Comparison of ENCODE assay signal across 29 cellular contexts in genomic region chr2:237030382-237030781, GRCh38. TPM values are rescaled to one million over a fixed set of nuclear protein-coding genes. Genes with fewer than 3 reads are reported as not detected.
DNase-seq lines count a peak whose midpoint lies in the region; ATAC-seq and TF ChIP-seq lines count a peak whose summit lies in the region.
"Had no signal": no experiment of that assay in that cellular context is flagged by ENCODE, and none has a peak within 500 bp of the region (broad histone marks: within the 10 kb centered on the region; RNA-seq: fewer than 3 reads in every experiment).

No MANE protein-coding gene starts in this region.

- H4K20me1 ChIP-seq in osteoblast (ENCODE audit: insufficient read depth, low read length) = no peaks in the 10 kb centered on the region
- H4K20me1 ChIP-seq: BLaER1; BLaER1 treated with 17β-estradiol and CSF1 and Interleukin-3, amounts not matched to agents 10 nM and 100 nM had no signal

- H2AK5ac ChIP-seq in mesenchymal stem cell (ENCODE audit: low read length, severe bottlenecking) (no peak overlapping the region), trophoblast cell (ENCODE audit: low read length) (peak overlapping the region; percentile 3)

- no peak overlapping the region for H3K18ac ChIP-seq in mesenchymal stem cell (ENCODE audit: low read depth in 1 of 2, low read length in 2 of 2)
- H3K18ac ChIP-seq in trophoblast cell (ENCODE audit: low read length) = no peak overlapping the region

- no peak overlapping the region for H2BK120ac ChIP-seq in mesenchymal stem cell (ENCODE audit: low read depth, low read length)
- H2BK120ac ChIP-seq in trophoblast cell (ENCODE audit: insufficient read depth, low read length, poor library complexity) = no peak overlapping the region

- H3K36me3 ChIP-seq in mesenchymal stem cell (ENCODE audit: control insufficient read depth in 1 of 2, insufficient read depth in 2 of 2, low read depth in 1 of 2, low read length in 2 of 2) = no peaks in the 10 kb centered on the region
- no peaks in the 10 kb centered on the region for H3K36me3 ChIP-seq in trophoblast cell (ENCODE audit: control insufficient read depth in 1 of 2, insufficient read depth in 2 of 2, low read length in 2 of 2)
- H3K36me3 ChIP-seq in osteoblast (ENCODE audit: insufficient read depth, low read length) = no peaks in the 10 kb centered on the region
- H3K36me3 ChIP-seq: BE2C; BLaER1; BLaER1 treated with 17β-estradiol and CSF1 and Interleukin-3, amounts not matched to agents 10 nM and 100 nM had no signal

- H3K23ac ChIP-seq in mesenchymal stem cell (ENCODE audit: low read length in 2 of 2) (no peak overlapping the region), trophoblast cell (ENCODE audit: low read length) (no peak overlapping the region)

- no peak for TF ChIP-seq CTCF in osteoblast (IDR thresholded peaks at IDR 0.05; ENCODE audit: extremely low read depth, low read depth, low read length)

- no peak overlapping the region for H2BK5ac ChIP-seq in mesenchymal stem cell (ENCODE audit: low read depth, low read length, poor library complexity, severe bottlenecking)
- H2BK5ac ChIP-seq in trophoblast cell (ENCODE audit: low read depth, low read length, poor library complexity) = no peak overlapping the region

- H2BK15ac ChIP-seq in mesenchymal stem cell (ENCODE audit: low read depth, poor library complexity, severe bottlenecking) = peak overlapping the region; percentile 55

- peaks cover 3 to 6% of the 10 kb centered on the region in 2 experiments for H3K27me3 ChIP-seq in mesenchymal stem cell (ENCODE audit: control insufficient read depth in 1 of 2, insufficient read depth in 1 of 2, low read length in 2 of 2)
- no peaks in the 10 kb centered on the region for H3K27me3 ChIP-seq in trophoblast cell (ENCODE audit: insufficient read depth, low read length)
- no peaks in the 10 kb centered on the region for H3K27me3 ChIP-seq in osteoblast (ENCODE audit: insufficient read depth, low read length)
- H3K27me3 ChIP-seq: BLaER1; BLaER1 treated with 17β-estradiol and CSF1 and Interleukin-3, amounts not matched to agents 10 nM and 100 nM had no signal

- no peak overlapping the region for H3K4me3 ChIP-seq in mesenchymal stem cell (ENCODE audit: insufficient read depth in 1 of 2, low read depth in 1 of 2, low read length in 2 of 2)
- no peak overlapping the region for H3K4me3 ChIP-seq in trophoblast cell (ENCODE audit: low read depth, low read length)
- no peak overlapping the region for H3K4me3 ChIP-seq in osteoblast (ENCODE audit: insufficient read depth, low read length)
- H3K4me3 ChIP-seq: A549; BLaER1; BLaER1 treated with 17β-estradiol and CSF1 and Interleukin-3, amounts not matched to agents 10 nM and 100 nM had no signal

- H4K12ac ChIP-seq in trophoblast cell (ENCODE audit: low read depth, low read length) = no peak overlapping the region

- peaks cover 5% of the 10 kb centered on the region for H3K4me1 ChIP-seq in mesenchymal stem cell (ENCODE audit: control insufficient read depth, insufficient read depth, low read depth, low read length)
- H3K4me1 ChIP-seq in trophoblast cell (ENCODE audit: control insufficient read depth in 1 of 2, insufficient read depth in 2 of 2, low read length in 2 of 2) = peaks cover 7 to 11% of the 10 kb centered on the region in 2 experiments
- peaks cover 5% of the 10 kb centered on the region for H3K4me1 ChIP-seq in osteoblast (ENCODE audit: insufficient read depth, low read length)
- H3K4me1 ChIP-seq: BE2C had no signal

- H3K14ac ChIP-seq in mesenchymal stem cell (ENCODE audit: low read length in 2 of 2) (no peak overlapping the region), trophoblast cell (ENCODE audit: low read length) (no peak overlapping the region)

- no peak overlapping the region for H2AFZ ChIP-seq in mesenchymal stem cell (ENCODE audit: low read depth, low read length)
- no peak overlapping the region for H2AFZ ChIP-seq in trophoblast cell (ENCODE audit: insufficient read depth, low read length, poor library complexity)
- H2AFZ ChIP-seq in osteoblast (ENCODE audit: low read length) = no peak overlapping the region

- H3K9ac ChIP-seq in mesenchymal stem cell (ENCODE audit: low read length) (no peak overlapping the region), trophoblast cell (ENCODE audit: low read length) (no peak overlapping the region)
- H3K9ac ChIP-seq: BLaER1; BLaER1 treated with 17β-estradiol and CSF1 and Interleukin-3, amounts not matched to agents 10 nM and 100 nM had no signal

- H3K4me2 ChIP-seq in mesenchymal stem cell (ENCODE audit: low read length, poor library complexity, severe bottlenecking) (no peak overlapping the region), trophoblast cell (ENCODE audit: low read length) (no peak overlapping the region), osteoblast (ENCODE audit: insufficient read depth, low read length) (no peak overlapping the region)
- H3K4me2 ChIP-seq: A549; BLaER1; BLaER1 treated with 17β-estradiol and CSF1 and Interleukin-3, amounts not matched to agents 10 nM and 100 nM had no signal

- H2BK12ac ChIP-seq in mesenchymal stem cell (ENCODE audit: low read length in 2 of 2) (no peak overlapping the region), trophoblast cell (ENCODE audit: low read length) (peak overlapping the region; percentile 1)

- H4K8ac ChIP-seq in mesenchymal stem cell (ENCODE audit: low read length) (no peak overlapping the region), trophoblast cell (ENCODE audit: low read depth, low read length) (no peak overlapping the region)

- no peaks in the 10 kb centered on the region for H3K9me3 ChIP-seq in mesenchymal stem cell (ENCODE audit: control insufficient read depth, low read length)
- peaks cover 2% of the 10 kb centered on the region for H3K9me3 ChIP-seq in trophoblast cell (ENCODE audit: insufficient read depth, low read depth, low read length)
- no peaks in the 10 kb centered on the region for H3K9me3 ChIP-seq in osteoblast (ENCODE audit: low read depth, low read length)
- H3K9me3 ChIP-seq: BE2C, Caco-2 had no signal

- no peak for ATAC-seq in GM21390 (IDR thresholded peaks at IDR 0.05; ENCODE audit: unreplicated experiment)
- ATAC-seq: A549; CD8-positive, alpha-beta T cell had no signal

- H3K79me1 ChIP-seq in mesenchymal stem cell (replicated peaks; ENCODE audit: low read length, poor library complexity, severe bottlenecking) = no peaks in the 10 kb centered on the region
- H3K79me1 ChIP-seq in trophoblast cell (ENCODE audit: low read length) = peaks cover 19% of the 10 kb centered on the region

- H3K27ac ChIP-seq in mesenchymal stem cell (ENCODE audit: low read length, poor library complexity, severe bottlenecking) (no peak overlapping the region), trophoblast cell (ENCODE audit: low read depth, low read length) (no peak overlapping the region), osteoblast (ENCODE audit: low read depth, low read length) (no peak overlapping the region)
- H3K27ac ChIP-seq: 22Rv1, A549, BLaER1, C4-2B had no signal

- H3K79me2 ChIP-seq in trophoblast cell (ENCODE audit: control insufficient read depth, insufficient read depth, low read length, poor library complexity) = no peaks in the 10 kb centered on the region
- H3K79me2 ChIP-seq in osteoblast (ENCODE audit: insufficient read depth, low read length) = no peaks in the 10 kb centered on the region

- H3K4ac ChIP-seq in mesenchymal stem cell (ENCODE audit: low read depth in 1 of 2, low read length in 2 of 2) (no peak overlapping the region), trophoblast cell (ENCODE audit: low read depth, low read length) (no peak overlapping the region)

- H4K91ac ChIP-seq in mesenchymal stem cell (ENCODE audit: low read length) (no peak overlapping the region), trophoblast cell (ENCODE audit: low read depth, low read length) (peak overlapping the region; percentile 53)

- DNase-seq in mesenchymal stem cell = no peak
- DNase-seq in trophoblast cell = no peak
- no peak for DNase-seq in osteoblast (ENCODE audit: insufficient read length, low spot score, missing footprints)
- DNase-seq: 8988T; ACHN; AML-193; BE2C; C1 segment of cervical spinal cord; Caco-2; Calu3; CD4-positive, alpha-beta memory T cell; CD4-positive, alpha-beta T cell; CD4-positive, CD25-positive, alpha-beta regulatory T cell; CD8-positive, alpha-beta memory T cell; CD8-positive, alpha-beta T cell; COR-L47; DMS 273 treated with DMSO at 0.1 percent for 48 hours; DMS153; DMS53; DMS79; DMS79 treated with DMSO at 0.1 percent for 48 hours; DND-41; EL had no signal

- 93% methylated on average over 8 of the region's 8 CpGs for WGBS in mesenchymal stem cell
- no CpG with 5 or more reads among the region's 8 CpGs for WGBS in trophoblast cell (ENCODE audit: extremely low coverage, insufficient coverage, insufficient read length)

RNA-seq across cellular contexts. Expression of gene COPS8, which starts 55.3 kb away (rescaled TPM):
- polyA plus RNA-seq in mesenchymal stem cell (2013, experiment 1 of 2) = 45.9 TPM
- 46.7 TPM for polyA plus RNA-seq in mesenchymal stem cell (2013, experiment 2 of 2)
- polyA plus RNA-seq in trophoblast cell (2013) = 29.9 and 33.6 TPM in 2 replicates
- 91.2 and 98.4 TPM in 2 replicates for total RNA-seq in osteoblast
